Comparison of ENCODE assay signal across 1 cellular context in genomic region chr11:116397556-116398167, GRCh38.
TF ChIP-seq lines count a peak whose summit lies in the region.

No MANE protein-coding gene starts in this region.

TF ChIP-seq in HepG2, 621 proteins besides CTCF, POLR2A, EP300 and RAD21 (continued from another document and continues in another):
- TF ChIP-seq, protein P1, sequence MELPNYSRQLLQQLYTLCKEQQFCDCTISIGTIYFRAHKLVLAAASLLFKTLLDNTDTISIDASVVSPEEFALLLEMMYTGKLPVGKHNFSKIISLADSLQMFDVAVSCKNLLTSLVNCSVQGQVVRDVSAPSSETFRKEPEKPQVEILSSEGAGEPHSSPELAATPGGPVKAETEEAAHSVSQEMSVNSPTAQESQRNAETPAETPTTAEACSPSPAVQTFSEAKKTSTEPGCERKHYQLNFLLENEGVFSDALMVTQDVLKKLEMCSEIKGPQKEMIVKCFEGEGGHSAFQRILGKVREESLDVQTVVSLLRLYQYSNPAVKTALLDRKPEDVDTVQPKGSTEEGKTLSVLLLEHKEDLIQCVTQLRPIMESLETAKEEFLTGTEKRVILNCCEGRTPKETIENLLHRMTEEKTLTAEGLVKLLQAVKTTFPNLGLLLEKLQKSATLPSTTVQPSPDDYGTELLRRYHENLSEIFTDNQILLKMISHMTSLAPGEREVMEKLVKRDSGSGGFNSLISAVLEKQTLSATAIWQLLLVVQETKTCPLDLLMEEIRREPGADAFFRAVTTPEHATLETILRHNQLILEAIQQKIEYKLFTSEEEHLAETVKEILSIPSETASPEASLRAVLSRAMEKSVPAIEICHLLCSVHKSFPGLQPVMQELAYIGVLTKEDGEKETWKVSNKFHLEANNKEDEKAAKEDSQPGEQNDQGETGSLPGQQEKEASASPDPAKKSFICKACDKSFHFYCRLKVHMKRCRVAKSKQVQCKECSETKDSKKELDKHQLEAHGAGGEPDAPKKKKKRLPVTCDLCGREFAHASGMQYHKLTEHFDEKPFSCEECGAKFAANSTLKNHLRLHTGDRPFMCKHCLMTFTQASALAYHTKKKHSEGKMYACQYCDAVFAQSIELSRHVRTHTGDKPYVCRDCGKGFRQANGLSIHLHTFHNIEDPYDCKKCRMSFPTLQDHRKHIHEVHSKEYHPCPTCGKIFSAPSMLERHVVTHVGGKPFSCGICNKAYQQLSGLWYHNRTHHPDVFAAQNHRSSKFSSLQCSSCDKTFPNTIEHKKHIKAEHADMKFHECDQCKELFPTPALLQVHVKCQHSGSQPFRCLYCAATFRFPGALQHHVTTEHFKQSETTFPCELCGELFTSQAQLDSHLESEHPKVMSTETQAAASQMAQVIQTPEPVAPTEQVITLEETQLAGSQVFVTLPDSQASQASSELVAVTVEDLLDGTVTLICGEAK (IDR thresholded peaks at IDR 0.05) = no peak
- TF ChIP-seq, protein P1 (CRISPR knock-in tag; IDR thresholded peaks at IDR 0.05) = no peak
- no peak for TF ChIP-seq ZNF83 (CRISPR knock-in tag; IDR thresholded peaks at IDR 0.05; ENCODE audit: borderline replicate concordance)
- no peak for TF ChIP-seq RXRA (CRISPR knock-in tag; IDR thresholded peaks at IDR 0.05)
- TF ChIP-seq, protein P2, sequence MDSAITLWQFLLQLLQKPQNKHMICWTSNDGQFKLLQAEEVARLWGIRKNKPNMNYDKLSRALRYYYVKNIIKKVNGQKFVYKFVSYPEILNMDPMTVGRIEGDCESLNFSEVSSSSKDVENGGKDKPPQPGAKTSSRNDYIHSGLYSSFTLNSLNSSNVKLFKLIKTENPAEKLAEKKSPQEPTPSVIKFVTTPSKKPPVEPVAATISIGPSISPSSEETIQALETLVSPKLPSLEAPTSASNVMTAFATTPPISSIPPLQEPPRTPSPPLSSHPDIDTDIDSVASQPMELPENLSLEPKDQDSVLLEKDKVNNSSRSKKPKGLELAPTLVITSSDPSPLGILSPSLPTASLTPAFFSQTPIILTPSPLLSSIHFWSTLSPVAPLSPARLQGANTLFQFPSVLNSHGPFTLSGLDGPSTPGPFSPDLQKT (CRISPR knock-in tag; IDR thresholded peaks at IDR 0.05; ENCODE audit: borderline replicate concordance) = no peak
- no peak for TF ChIP-seq DNMT3B (CRISPR knock-in tag; conservative IDR thresholded peaks at IDR 0.05)
- TF ChIP-seq RCOR2 (CRISPR knock-in tag; IDR thresholded peaks at IDR 0.05) = no peak
- no peak for TF ChIP-seq XRCC5 (optimal IDR thresholded peaks at IDR 0.05; ENCODE audit: low read length)
- no peak for TF ChIP-seq ZNF251 (CRISPR knock-in tag; IDR thresholded peaks at IDR 0.05)
- no peak for TF ChIP-seq BCL3 (CRISPR knock-in tag; IDR thresholded peaks at IDR 0.05)
- TF ChIP-seq REPIN1 (CRISPR knock-in tag; IDR thresholded peaks at IDR 0.05; ENCODE audit: borderline replicate concordance, low read depth) = no peak
- TF ChIP-seq, protein P3, sequence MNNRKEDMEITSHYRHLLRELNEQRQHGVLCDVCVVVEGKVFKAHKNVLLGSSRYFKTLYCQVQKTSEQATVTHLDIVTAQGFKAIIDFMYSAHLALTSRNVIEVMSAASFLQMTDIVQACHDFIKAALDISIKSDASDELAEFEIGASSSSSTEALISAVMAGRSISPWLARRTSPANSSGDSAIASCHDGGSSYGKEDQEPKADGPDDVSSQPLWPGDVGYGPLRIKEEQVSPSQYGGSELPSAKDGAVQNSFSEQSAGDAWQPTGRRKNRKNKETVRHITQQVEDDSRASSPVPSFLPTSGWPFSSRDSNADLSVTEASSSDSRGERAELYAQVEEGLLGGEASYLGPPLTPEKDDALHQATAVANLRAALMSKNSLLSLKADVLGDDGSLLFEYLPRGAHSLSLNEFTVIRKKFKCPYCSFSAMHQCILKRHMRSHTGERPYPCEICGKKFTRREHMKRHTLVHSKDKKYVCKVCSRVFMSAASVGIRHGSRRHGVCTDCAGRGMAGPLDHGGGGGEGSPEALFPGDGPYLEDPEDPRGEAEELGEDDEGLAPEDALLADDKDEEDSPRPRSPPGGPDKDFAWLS (CRISPR knock-in tag; IDR thresholded peaks at IDR 0.05; ENCODE audit: borderline replicate concordance) = no peak
- TF ChIP-seq ZNF652 (CRISPR knock-in tag; IDR thresholded peaks at IDR 0.05; ENCODE audit: borderline replicate concordance, low read depth) = no peak
- no peak for TF ChIP-seq ZNF12 (CRISPR knock-in tag; IDR thresholded peaks at IDR 0.05)
- no peak for TF ChIP-seq ZNF343 (CRISPR knock-in tag; IDR thresholded peaks at IDR 0.05)
- no peak for TF ChIP-seq AHR (CRISPR knock-in tag; IDR thresholded peaks at IDR 0.05)
- TF ChIP-seq, protein P4, sequence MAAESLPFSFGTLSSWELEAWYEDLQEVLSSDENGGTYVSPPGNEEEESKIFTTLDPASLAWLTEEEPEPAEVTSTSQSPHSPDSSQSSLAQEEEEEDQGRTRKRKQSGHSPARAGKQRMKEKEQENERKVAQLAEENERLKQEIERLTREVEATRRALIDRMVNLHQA (CRISPR knock-in tag; IDR thresholded peaks at IDR 0.05) = no peak
- no peak for TF ChIP-seq SOX13 (IDR thresholded peaks at IDR 0.05)
- peak in 1 of 2 experiments; percentile 23; a peak in 1 of 4 replicates for TF ChIP-seq SOX13 (CRISPR knock-in tag; conservative IDR thresholded peaks at IDR 0.05 in 1 of 2, IDR thresholded peaks at IDR 0.05 in 1 of 2)
- no peak for TF ChIP-seq ZMAT3 (CRISPR knock-in tag; conservative IDR thresholded peaks at IDR 0.05)
- TF ChIP-seq ZBTB20 (CRISPR knock-in tag; IDR thresholded peaks at IDR 0.05; ENCODE audit: borderline replicate concordance, low read depth) = peak; percentile 86; the same call in 1 of the 2 replicates
- TF ChIP-seq SOX6 (IDR thresholded peaks at IDR 0.05) = no peak
- TF ChIP-seq SOX6 (CRISPR knock-in tag; IDR thresholded peaks at IDR 0.05) = no peak
- peak; percentile 44; the same call in 1 of the 2 replicates for TF ChIP-seq ZFX (CRISPR knock-in tag; IDR thresholded peaks at IDR 0.05; ENCODE audit: low read depth)
- TF ChIP-seq ZFP82 (CRISPR knock-in tag; IDR thresholded peaks at IDR 0.05; ENCODE audit: borderline replicate concordance) = no peak
- no peak for TF ChIP-seq NR2F6 (IDR thresholded peaks at IDR 0.05)
- peak; percentile 26; the same call in 1 of the 2 replicates for TF ChIP-seq NR2F6 (CRISPR knock-in tag; IDR thresholded peaks at IDR 0.05)
- no peak for TF ChIP-seq ZNF772 (CRISPR knock-in tag; IDR thresholded peaks at IDR 0.05)
- TF ChIP-seq FOXA3 (CRISPR knock-in tag; IDR thresholded peaks at IDR 0.05) = peak; percentile 83
- no peak for TF ChIP-seq ZNF496 (CRISPR knock-in tag; IDR thresholded peaks at IDR 0.05; ENCODE audit: insufficient replicate concordance)
- TF ChIP-seq REST (IDR thresholded peaks at IDR 0.05; ENCODE audit: borderline replicate concordance in 1 of 2, low read depth in 1 of 2, low read length in 2 of 2) = no peak
- no peak for TF ChIP-seq NCOA5 (CRISPR knock-in tag; IDR thresholded peaks at IDR 0.05)
- TF ChIP-seq MXI1 (IDR thresholded peaks at IDR 0.05; ENCODE audit: borderline replicate concordance, low read depth, low read length) = no peak
- TF ChIP-seq ZNF414 (CRISPR knock-in tag; IDR thresholded peaks at IDR 0.05) = no peak
- TF ChIP-seq ZNF709 (CRISPR knock-in tag; IDR thresholded peaks at IDR 0.05) = no peak
- TF ChIP-seq CHD4 (IDR thresholded peaks at IDR 0.05; ENCODE audit: borderline replicate concordance, low read length) = no peak
- TF ChIP-seq CCAR2 (optimal IDR thresholded peaks at IDR 0.05; ENCODE audit: low read depth, low read length) = no peak
- TF ChIP-seq, protein P5, sequence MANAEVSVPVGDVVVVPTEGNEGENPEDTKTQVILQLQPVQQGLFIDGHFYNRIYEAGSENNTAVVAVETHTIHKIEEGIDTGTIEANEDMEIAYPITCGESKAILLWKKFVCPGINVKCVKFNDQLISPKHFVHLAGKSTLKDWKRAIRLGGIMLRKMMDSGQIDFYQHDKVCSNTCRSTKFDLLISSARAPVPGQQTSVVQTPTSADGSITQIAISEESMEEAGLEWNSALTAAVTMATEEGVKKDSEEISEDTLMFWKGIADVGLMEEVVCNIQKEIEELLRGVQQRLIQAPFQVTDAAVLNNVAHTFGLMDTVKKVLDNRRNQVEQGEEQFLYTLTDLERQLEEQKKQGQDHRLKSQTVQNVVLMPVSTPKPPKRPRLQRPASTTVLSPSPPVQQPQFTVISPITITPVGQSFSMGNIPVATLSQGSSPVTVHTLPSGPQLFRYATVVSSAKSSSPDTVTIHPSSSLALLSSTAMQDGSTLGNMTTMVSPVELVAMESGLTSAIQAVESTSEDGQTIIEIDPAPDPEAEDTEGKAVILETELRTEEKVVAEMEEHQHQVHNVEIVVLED (CRISPR knock-in tag; IDR thresholded peaks at IDR 0.05; ENCODE audit: borderline replicate concordance) = no peak
- TF ChIP-seq ETV6 (CRISPR knock-in tag; conservative IDR thresholded peaks at IDR 0.05) = no peak
- TF ChIP-seq ZNF143 (CRISPR knock-in tag; IDR thresholded peaks at IDR 0.05) = no peak
